In the genomic region with DNA sequence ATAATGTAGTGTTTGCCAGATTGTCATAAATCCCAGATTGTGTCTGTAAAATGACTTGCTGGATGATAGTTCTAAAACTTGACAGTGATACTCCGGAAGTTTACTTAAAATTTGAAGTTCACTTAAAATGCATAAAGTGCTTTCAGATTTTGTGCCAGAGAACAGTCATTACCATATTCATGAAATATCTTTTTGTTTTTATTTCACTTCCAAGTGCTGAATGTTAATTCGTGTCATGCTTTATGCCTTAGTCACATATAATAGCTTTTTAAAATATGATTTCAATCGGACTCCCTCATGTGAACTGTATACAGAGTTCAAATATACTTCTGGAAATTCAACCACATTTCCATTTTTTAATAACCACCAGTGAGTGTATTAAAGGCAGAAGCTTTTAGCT, we compare ENCODE assay signal across 25 cellular contexts.
"Had no signal": no experiment of that assay in that cellular context is flagged by ENCODE, and none has a peak within 500 bp of the region (broad histone marks: within the 10 kb centered on the region; RNA-seq: fewer than 3 reads in every experiment).

No MANE protein-coding gene starts in this region.

- H3K4me3 Mint-ChIP-seq: activated CD8-positive, alpha-beta T cell treated with anti-CD3 and anti-CD28 coated beads for 36 hours; central memory CD8-positive, alpha-beta T cell; memory B cell; natural killer cell; WTC11 had no signal

- H3K27ac Mint-ChIP-seq: activated CD8-positive, alpha-beta T cell treated with anti-CD3 and anti-CD28 coated beads for 36 hours; activated naive CD4-positive, alpha-beta T cell treated with anti-CD3 and anti-CD28 coated beads, Interleukin-2, amount 50 U/mL, for 72 hours; memory B cell; natural killer cell; WTC11 had no signal

- DNase-seq: activated CD4-positive, alpha-beta T cell treated with anti-CD3 and anti-CD28 coated beads for 48 hours; activated CD8-positive, alpha-beta T cell treated with anti-CD3 and anti-CD28 coated beads for 36 hours; activated gamma-delta T cell; activated T-cell treated with anti-CD3 and anti-CD28 coated beads, Interleukin-2, amount 50 U/mL, for 48 hours; amniotic stem cell; brain microvascular endothelial cell; cortex of kidney; effector CD4-positive, alpha-beta T cell; hippocampal formation; kidney; left ventricle myocardium inferior; natural killer cell; stimulated activated CD4-positive, alpha-beta T cell treated with anti-CD3 and anti-CD28 coated beads, Interleukin-4, amount 100 ng/mL, for 24 hours; stimulated activated naive CD4-positive, alpha-beta T cell; substantia nigra; T-helper 2 cell had no signal

- H3K27me3 ChIP-seq: brain microvascular endothelial cell, neutrophil, right atrium auricular region, tibial nerve had no signal

- H3K4me3 ChIP-seq: left ventricle myocardium inferior, right atrium auricular region, skin epidermis, tibial nerve had no signal

- H3K4me1 Mint-ChIP-seq: central memory CD8-positive, alpha-beta T cell; memory B cell had no signal

- H3K27ac ChIP-seq: brain microvascular endothelial cell, left ventricle myocardium inferior, neutrophil, right atrium auricular region, skin epidermis, tibial nerve had no signal

- H3K9me3 Mint-ChIP-seq: activated CD8-positive, alpha-beta T cell treated with anti-CD3 and anti-CD28 coated beads for 36 hours; activated naive CD4-positive, alpha-beta T cell treated with anti-CD3 and anti-CD28 coated beads, Interleukin-2, amount 50 U/mL, for 72 hours; central memory CD8-positive, alpha-beta T cell; memory B cell; natural killer cell; WTC11 had no signal

- H3K9me3 ChIP-seq: left ventricle myocardium inferior, neutrophil, right atrium auricular region, tibial nerve had no signal

- H3K4me1 ChIP-seq: right atrium auricular region, tibial nerve had no signal

- H3K27me3 Mint-ChIP-seq: activated CD8-positive, alpha-beta T cell treated with anti-CD3 and anti-CD28 coated beads for 36 hours; central memory CD8-positive, alpha-beta T cell; memory B cell; progenitor cell of endocrine pancreas had no signal

- ATAC-seq: activated CD8-positive, alpha-beta T cell treated with anti-CD3 and anti-CD28 coated beads for 36 hours; activated naive CD4-positive, alpha-beta T cell treated with anti-CD3 and anti-CD28 coated beads, Interleukin-2, amount 50 U/mL, for 72 hours; natural killer cell; WTC11 had no signal
